In genomic region chr1:120994614-120995013, GRCh38 we compare ENCODE assay signal across 8 cellular contexts.
DNase-seq lines count a peak whose midpoint lies in the region; ATAC-seq and TF ChIP-seq lines count a peak whose summit lies in the region.
"Not testable (repeated sequence)": the region's sequence is repeated elsewhere in the genome, so short reads cannot be mapped to it uniquely, and the experiment has no call there.

No MANE protein-coding gene starts in this region.

- not testable (repeated sequence) for TF ChIP-seq CTCF in CD8-positive, alpha-beta T cell (IDR thresholded peaks at IDR 0.05); HCT116 (IDR thresholded peaks at IDR 0.05 in 2 of 3, conservative IDR thresholded peaks at IDR 0.05 in 1 of 3; ENCODE audit: borderline replicate concordance in 1 of 3, insufficient read depth in 1 of 3, low read depth in 2 of 3, low read length in 2 of 3); activated CD8-positive, alpha-beta T cell treated with anti-CD3 and anti-CD28 coated beads for 36 hours (IDR thresholded peaks at IDR 0.05); mammary epithelial cell (conservative IDR thresholded peaks at IDR 0.05 in 1 of 2, IDR thresholded peaks at IDR 0.05 in 1 of 2; ENCODE audit: extremely low read depth in 1 of 2, insufficient read depth in 1 of 2, low read depth in 1 of 2, low read length in 2 of 2)

- not testable (repeated sequence) for H3K9me3 ChIP-seq in CD8-positive, alpha-beta T cell (ENCODE audit: low read length); HCT116 (ENCODE audit: control insufficient read depth in 1 of 2, insufficient read depth in 1 of 2, low read depth in 1 of 2, low read length in 2 of 2); mammary epithelial cell (replicated peaks; ENCODE audit: insufficient read depth, low read length)

- not testable (repeated sequence) for H3K36me3 Mint-ChIP-seq in CD8-positive, alpha-beta T cell; activated CD8-positive, alpha-beta T cell treated with anti-CD3 and anti-CD28 coated beads for 36 hours (ENCODE audit: low read depth); activated T-cell treated with anti-CD3 and anti-CD28 coated beads, Interleukin-2, amount 50 U/mL, for 72 hours (ENCODE audit: insufficient read depth in 2 of 2); activated naive CD8-positive, alpha-beta T cell treated with anti-CD3 and anti-CD28 coated beads, Interleukin-2, amount 10 ng/mL, durations not matched to agents 7 days and 5 days

- peak; percentile 12 for ATAC-seq in CD8-positive, alpha-beta T cell
- ATAC-seq in HCT116 = peak; percentile 20; the same call in 1 of the 2 replicates
- ATAC-seq in activated CD8-positive, alpha-beta T cell treated with anti-CD3 and anti-CD28 coated beads for 36 hours = peak; percentile 13
- ATAC-seq in activated T-cell treated with anti-CD3 and anti-CD28 coated beads, Interleukin-2, amount 50 U/mL, for 72 hours (replicated peaks in 1 of 2) = peak; percentile 29 to 35
- ATAC-seq in activated naive CD8-positive, alpha-beta T cell treated with anti-CD3 and anti-CD28 coated beads, Interleukin-2, amount 10 ng/mL, durations not matched to agents 7 days and 5 days (ENCODE audit: low read depth) = peak; percentile 43
- peak; percentile 17 for ATAC-seq in esophagus mucosa
- peak; percentile 31 for ATAC-seq in stimulated activated naive CD8-positive, alpha-beta T cell treated with anti-CD3 and anti-CD28 coated beads, Interleukin-15, amount 100 ng/mL, for 72 hours

- not testable (repeated sequence) for DNase-seq in CD8-positive, alpha-beta T cell; HCT116 (ENCODE audit: low read depth, low spot score); activated CD8-positive, alpha-beta T cell treated with anti-CD3 and anti-CD28 coated beads for 36 hours; activated T-cell treated with anti-CD3 and anti-CD28 coated beads, Interleukin-2, amount 50 U/mL, for 72 hours; activated naive CD8-positive, alpha-beta T cell treated with anti-CD3 and anti-CD28 coated beads, Interleukin-2, amount 10 ng/mL, durations not matched to agents 7 days and 5 days; stimulated activated naive CD8-positive, alpha-beta T cell treated with anti-CD3 and anti-CD28 coated beads, Interleukin-15, amount 100 ng/mL, for 72 hours
- DNase-seq in mammary epithelial cell = peak; percentile 14

- H3K4me2 ChIP-seq in HCT116 (ENCODE audit: low read length); mammary epithelial cell (ENCODE audit: insufficient read depth, low read depth, low read length): not testable (repeated sequence)

- CTCF ChIA-PET in CD8-positive, alpha-beta T cell (lab: Charles Lee); HCT116 (lab: Charles Lee); activated CD8-positive, alpha-beta T cell treated with anti-CD3 and anti-CD28 coated beads for 36 hours (lab: Charles Lee); mammary epithelial cell (lab: Charles Lee; ENCODE audit: low non-redundant PET): not testable (repeated sequence)

- in situ Hi-C loops in mammary epithelial cell (cut with MboI; ENCODE audit: low sequenced_read_pairs in 2 of 2) = not testable (repeated sequence)

- not testable (repeated sequence) for H3K36me3 ChIP-seq in CD8-positive, alpha-beta T cell (ENCODE audit: insufficient read depth, low read length); HCT116 (ENCODE audit: control insufficient read depth in 1 of 2, insufficient read depth in 2 of 2, low read length in 2 of 2); mammary epithelial cell (ENCODE audit: insufficient read depth, low read length)

- H3K4me1 Mint-ChIP-seq in CD8-positive, alpha-beta T cell (ENCODE audit: low read depth); activated CD8-positive, alpha-beta T cell treated with anti-CD3 and anti-CD28 coated beads for 36 hours (ENCODE audit: low read depth); activated T-cell treated with anti-CD3 and anti-CD28 coated beads, Interleukin-2, amount 50 U/mL, for 72 hours (ENCODE audit: low read depth); activated naive CD8-positive, alpha-beta T cell treated with anti-CD3 and anti-CD28 coated beads, Interleukin-2, amount 10 ng/mL, durations not matched to agents 7 days and 5 days; stimulated activated naive CD8-positive, alpha-beta T cell treated with anti-CD3 and anti-CD28 coated beads, Interleukin-15, amount 100 ng/mL, for 72 hours: not testable (repeated sequence)

- not testable (repeated sequence) for BruUV-seq in HCT116 (replicated peaks; lab: Mats Ljungman, UMichigan); mammary epithelial cell (replicated peaks; lab: Mats Ljungman, UMichigan)

- dilution Hi-C loops in mammary epithelial cell (cut with HindIII; ENCODE audit: low sequenced_read_pairs) = not testable (repeated sequence)

- not testable (repeated sequence) for H4K20me1 ChIP-seq in HCT116 (ENCODE audit: insufficient read depth); mammary epithelial cell (ENCODE audit: insufficient read depth, low read length)

- H3K27ac ChIP-seq in CD8-positive, alpha-beta T cell (ENCODE audit: low read depth, low read length); HCT116 (ENCODE audit: low read depth, low read length); mammary epithelial cell (ENCODE audit: insufficient read depth, low read depth, low read length): not testable (repeated sequence)

- no CpG with 5 or more reads among the region's 2 CpGs for WGBS in mammary epithelial cell (ENCODE audit: low coverage, missing lambda C conversion rate)

- H3K27me3 ChIP-seq in CD8-positive, alpha-beta T cell (ENCODE audit: insufficient read depth, low read length); HCT116 (ENCODE audit: insufficient read depth, low read length); mammary epithelial cell (ENCODE audit: insufficient read depth, low read length): not testable (repeated sequence)

- H3K4me1 ChIP-seq in CD8-positive, alpha-beta T cell (ENCODE audit: insufficient read depth, low read length); HCT116 (ENCODE audit: control insufficient read depth in 1 of 2, insufficient read depth in 2 of 2, low read length in 2 of 2); mammary epithelial cell (ENCODE audit: insufficient read depth, low read length): not testable (repeated sequence)

- H3K4me3 ChIP-seq in CD8-positive, alpha-beta T cell (ENCODE audit: low read depth, low read length); HCT116 (replicated peaks in 1 of 2; ENCODE audit: low read depth in 1 of 2, low read length in 2 of 2); mammary epithelial cell (replicated peaks in 1 of 3; ENCODE audit: insufficient read depth in 1 of 3, low read depth in 2 of 3, low read length in 3 of 3): not testable (repeated sequence)

- not testable (repeated sequence) for H3K27ac Mint-ChIP-seq in CD8-positive, alpha-beta T cell; activated CD8-positive, alpha-beta T cell treated with anti-CD3 and anti-CD28 coated beads for 36 hours; activated T-cell treated with anti-CD3 and anti-CD28 coated beads, Interleukin-2, amount 50 U/mL, for 72 hours; activated naive CD8-positive, alpha-beta T cell treated with anti-CD3 and anti-CD28 coated beads, Interleukin-2, amount 10 ng/mL, durations not matched to agents 7 days and 5 days; stimulated activated naive CD8-positive, alpha-beta T cell treated with anti-CD3 and anti-CD28 coated beads, Interleukin-15, amount 100 ng/mL, for 72 hours

- intact Hi-C loops in CD8-positive, alpha-beta T cell (cut with DNase I, micrococcal nuclease); HCT116 (cut with micrococcal nuclease); activated CD8-positive, alpha-beta T cell treated with anti-CD3 and anti-CD28 coated beads for 36 hours (cut with micrococcal nuclease); mammary epithelial cell (cut with micrococcal nuclease): not testable (repeated sequence)

- H3K9me2 ChIP-seq in HCT116 (ENCODE audit: insufficient read depth) = not testable (repeated sequence)

- RAD21 ChIA-PET in HCT116 (lab: Charles Lee; ENCODE audit: low non-redundant PET in 1 of 2, low total read pairs in 2 of 2, uncharacterized antibody in 2 of 2, unreplicated experiment in 2 of 2) = not testable (repeated sequence)

- H3K4me3 Mint-ChIP-seq in CD8-positive, alpha-beta T cell; activated CD8-positive, alpha-beta T cell treated with anti-CD3 and anti-CD28 coated beads for 36 hours; activated T-cell treated with anti-CD3 and anti-CD28 coated beads, Interleukin-2, amount 50 U/mL, for 72 hours; activated naive CD8-positive, alpha-beta T cell treated with anti-CD3 and anti-CD28 coated beads, Interleukin-2, amount 10 ng/mL, durations not matched to agents 7 days and 5 days; stimulated activated naive CD8-positive, alpha-beta T cell treated with anti-CD3 and anti-CD28 coated beads, Interleukin-15, amount 100 ng/mL, for 72 hours: not testable (repeated sequence)

- H3K9me3 Mint-ChIP-seq in CD8-positive, alpha-beta T cell; activated CD8-positive, alpha-beta T cell treated with anti-CD3 and anti-CD28 coated beads for 36 hours; activated T-cell treated with anti-CD3 and anti-CD28 coated beads, Interleukin-2, amount 50 U/mL, for 72 hours; activated naive CD8-positive, alpha-beta T cell treated with anti-CD3 and anti-CD28 coated beads, Interleukin-2, amount 10 ng/mL, durations not matched to agents 7 days and 5 days; stimulated activated naive CD8-positive, alpha-beta T cell treated with anti-CD3 and anti-CD28 coated beads, Interleukin-15, amount 100 ng/mL, for 72 hours: not testable (repeated sequence)

- not testable (repeated sequence) for H3K27me3 Mint-ChIP-seq in CD8-positive, alpha-beta T cell (ENCODE audit: low read depth); activated CD8-positive, alpha-beta T cell treated with anti-CD3 and anti-CD28 coated beads for 36 hours; activated T-cell treated with anti-CD3 and anti-CD28 coated beads, Interleukin-2, amount 50 U/mL, for 72 hours (ENCODE audit: low read depth); activated naive CD8-positive, alpha-beta T cell treated with anti-CD3 and anti-CD28 coated beads, Interleukin-2, amount 10 ng/mL, durations not matched to agents 7 days and 5 days; stimulated activated naive CD8-positive, alpha-beta T cell treated with anti-CD3 and anti-CD28 coated beads, Interleukin-15, amount 100 ng/mL, for 72 hours

- not testable (repeated sequence) for TF ChIP-seq POLR2A in HCT116 (IDR thresholded peaks at IDR 0.05; ENCODE audit: borderline replicate concordance, extremely low read depth, insufficient read depth, insufficient read length)

- TF ChIP-seq RAD21 in HCT116 (IDR thresholded peaks at IDR 0.05; ENCODE audit: low read depth) = not testable (repeated sequence)

- H2AFZ ChIP-seq in HCT116 (ENCODE audit: low read depth, low read length, poor library complexity, severe bottlenecking) = not testable (repeated sequence)
- peak overlapping the region; percentile 26 for H2AFZ ChIP-seq in mammary epithelial cell (ENCODE audit: low read depth, low read length)

- not testable (repeated sequence) for H3K79me2 ChIP-seq in HCT116 (ENCODE audit: insufficient read depth, low read length); mammary epithelial cell (ENCODE audit: insufficient read depth, low read length)

- POLR2A ChIA-PET in CD8-positive, alpha-beta T cell (lab: Charles Lee); HCT116 (lab: Charles Lee); activated CD8-positive, alpha-beta T cell treated with anti-CD3 and anti-CD28 coated beads for 36 hours (lab: Charles Lee); activated naive CD8-positive, alpha-beta T cell treated with anti-CD3 and anti-CD28 coated beads, Interleukin-2, amount 10 ng/mL, durations not matched to agents 7 days and 5 days (lab: Charles Lee): not testable (repeated sequence)

- not testable (repeated sequence) for H3K9ac ChIP-seq in HCT116 (ENCODE audit: low read length); mammary epithelial cell (ENCODE audit: insufficient read depth, low read length)
